Comparison of ENCODE assay signal across 1 cellular context in genomic region chr19:18155095-18156087, GRCh38.
TF ChIP-seq lines count a peak whose summit lies in the region.

No MANE protein-coding gene starts in this region.

TF ChIP-seq in HEK293, 187 proteins besides CTCF, POLR2A, EP300 and RAD21 (continued from another document and continues in another):
- TF ChIP-seq ZNF280C (tag by site-specific recombination; IDR thresholded peaks at IDR 0.05), result no peak
- TF ChIP-seq ZNF776 (tag by site-specific recombination; IDR thresholded peaks at IDR 0.05; ENCODE audit: borderline replicate concordance), result no peak
- TF ChIP-seq ELK4 (IDR thresholded peaks at IDR 0.05; ENCODE audit: borderline replicate concordance, low read depth, low read length), result no peak
- TF ChIP-seq ZNF544 (tag by site-specific recombination; IDR thresholded peaks at IDR 0.05), result no peak
- TF ChIP-seq ZNF169 (tag by site-specific recombination; IDR thresholded peaks at IDR 0.05), result no peak
- no peak for TF ChIP-seq ZNF626 (tag by site-specific recombination; IDR thresholded peaks at IDR 0.05)
- TF ChIP-seq GLI4 (tag by site-specific recombination; IDR thresholded peaks at IDR 0.05), result no peak
- TF ChIP-seq ZNF664 (tag by site-specific recombination; IDR thresholded peaks at IDR 0.05), result peak; percentile 96
- no peak for TF ChIP-seq ZSCAN16 (tag by site-specific recombination; IDR thresholded peaks at IDR 0.05)
- no peak for TF ChIP-seq AEBP2 (tag by site-specific recombination; IDR thresholded peaks at IDR 0.05; ENCODE audit: borderline replicate concordance)
- 0 out of 2 replicates have a peak, but pooled peaks have one; percentile 16 for TF ChIP-seq ZXDB (tag by site-specific recombination; IDR thresholded peaks at IDR 0.05)
- no peak for TF ChIP-seq ZNF610 (tag by site-specific recombination; IDR thresholded peaks at IDR 0.05; ENCODE audit: borderline replicate concordance)
- TF ChIP-seq ZNF248 (tag by site-specific recombination; IDR thresholded peaks at IDR 0.05), result no peak
- no peak for TF ChIP-seq ZNF692 (tag by site-specific recombination; IDR thresholded peaks at IDR 0.05)
- no peak for TF ChIP-seq ZNF623 (tag by site-specific recombination; IDR thresholded peaks at IDR 0.05)
- TF ChIP-seq BCL11B (tag by site-specific recombination; IDR thresholded peaks at IDR 0.05; ENCODE audit: low read depth), result peak; percentile 33; the same call in 1 of the 2 replicates
- no peak for TF ChIP-seq ZNF76 (tag by site-specific recombination; IDR thresholded peaks at IDR 0.05; ENCODE audit: borderline replicate concordance, low read depth)
- no peak for TF ChIP-seq MEIS1 (CRISPR knock-in tag; IDR thresholded peaks at IDR 0.05; ENCODE audit: borderline replicate concordance)
- TF ChIP-seq BCL11A (tag by site-specific recombination; IDR thresholded peaks at IDR 0.05; ENCODE audit: low read depth), result 0 out of 2 replicates have a peak, but pooled peaks have one; percentile 16
- TF ChIP-seq SP2 (tag by site-specific recombination; IDR thresholded peaks at IDR 0.05), result no peak
- TF ChIP-seq ZNF223 (tag by site-specific recombination; IDR thresholded peaks at IDR 0.05), result no peak
- no peak for TF ChIP-seq ZNF221 (tag by site-specific recombination; IDR thresholded peaks at IDR 0.05; ENCODE audit: borderline replicate concordance)
- TF ChIP-seq ZNF214 (tag by site-specific recombination; IDR thresholded peaks at IDR 0.05; ENCODE audit: borderline replicate concordance), result no peak
- no peak for TF ChIP-seq KLF9 (tag by site-specific recombination; IDR thresholded peaks at IDR 0.05; ENCODE audit: low read depth)
- TF ChIP-seq REPIN1 (tag by site-specific recombination; IDR thresholded peaks at IDR 0.05; ENCODE audit: low read depth), result no peak
- TF ChIP-seq ZNF433 (tag by site-specific recombination; IDR thresholded peaks at IDR 0.05; ENCODE audit: low read depth), result no peak
- no peak for TF ChIP-seq ZEB2 (tag by site-specific recombination; IDR thresholded peaks at IDR 0.05)
- TF ChIP-seq OVOL3 (tag by site-specific recombination; IDR thresholded peaks at IDR 0.05), result no peak
- TF ChIP-seq ZBTB21 (tag by site-specific recombination; IDR thresholded peaks at IDR 0.05), result no peak
- no peak for TF ChIP-seq ZNF362 (tag by site-specific recombination; IDR thresholded peaks at IDR 0.05)
- no peak for TF ChIP-seq ZBTB8A (tag by site-specific recombination; IDR thresholded peaks at IDR 0.05)
- TF ChIP-seq ZNF423 (tag by site-specific recombination; IDR thresholded peaks at IDR 0.05), result no peak
- TF ChIP-seq ZBTB44 (tag by site-specific recombination; IDR thresholded peaks at IDR 0.05), result no peak
- TF ChIP-seq ZNF530 (tag by site-specific recombination; IDR thresholded peaks at IDR 0.05; ENCODE audit: low read depth), result no peak
- no peak for TF ChIP-seq PRDM4 (tag by site-specific recombination; IDR thresholded peaks at IDR 0.05)
- no peak for TF ChIP-seq ZBTB26 (tag by site-specific recombination; optimal IDR thresholded peaks at IDR 0.05)
- TF ChIP-seq ZSCAN30 (tag by site-specific recombination; IDR thresholded peaks at IDR 0.05), result no peak
- no peak for TF ChIP-seq ZNF549 (tag by site-specific recombination; IDR thresholded peaks at IDR 0.05)
- TF ChIP-seq ZNF311 (tag by site-specific recombination; IDR thresholded peaks at IDR 0.05; ENCODE audit: borderline replicate concordance), result no peak
- TF ChIP-seq ZNF48 (tag by site-specific recombination; IDR thresholded peaks at IDR 0.05), result no peak
- TF ChIP-seq ZNF280D (tag by site-specific recombination; IDR thresholded peaks at IDR 0.05), result no peak
- no peak for TF ChIP-seq ZNF791 (tag by site-specific recombination; IDR thresholded peaks at IDR 0.05)
- TF ChIP-seq HOXA7 (CRISPR knock-in tag; IDR thresholded peaks at IDR 0.05; ENCODE audit: borderline replicate concordance), result no peak
- no peak for TF ChIP-seq ZNF777 (tag by site-specific recombination; IDR thresholded peaks at IDR 0.05; ENCODE audit: borderline replicate concordance)
- TF ChIP-seq ZFP41 (tag by site-specific recombination; IDR thresholded peaks at IDR 0.05; ENCODE audit: borderline replicate concordance), result no peak
- TF ChIP-seq ZNF350 (tag by site-specific recombination; IDR thresholded peaks at IDR 0.05), result no peak
- no peak for TF ChIP-seq TCF7L2 (IDR thresholded peaks at IDR 0.05; ENCODE audit: borderline replicate concordance, low read depth, low read length)
- peak; percentile 75; the same call in 1 of the 2 replicates for TF ChIP-seq KLF8 (tag by site-specific recombination; IDR thresholded peaks at IDR 0.05)
- 0 out of 2 replicates have a peak, but pooled peaks have one; percentile 14 for TF ChIP-seq ZNF629 (tag by site-specific recombination; IDR thresholded peaks at IDR 0.05)
